In genomic region chr13:20053891-20054290, GRCh38 we compare ENCODE assay signal across 25 cellular contexts.
"Had no signal": no experiment of that assay in that cellular context is flagged by ENCODE, and none has a peak within 500 bp of the region (broad histone marks: within the 10 kb centered on the region; RNA-seq: fewer than 3 reads in every experiment).

No MANE protein-coding gene starts in this region.

- H3K9me3 Mint-ChIP-seq: mesothelial cell of epicardium; naive B cell; natural killer cell; stimulated activated effector memory CD8-positive, alpha-beta T cell treated with anti-CD3 and anti-CD28 coated beads, Interleukin-12 subunit alpha, Interleukin-12 subunit beta, amount 100 ng/mL, for 72 hours; stimulated activated naive CD8-positive, alpha-beta T cell treated with anti-CD3 and anti-CD28 coated beads, Interleukin-15, Interleukin-2, amounts not matched to agents 100 ng/mL and 50 ng/mL, for 24 hours had no signal

- H3K36me3 ChIP-seq: ovary, uterus had no signal

- H3K4me1 Mint-ChIP-seq: mesothelial cell of epicardium had no signal

- H3K27ac ChIP-seq: hepatocyte, ovary, right lobe of liver, skin epidermis, suprapubic skin, thoracic aorta, tibial artery, uterus had no signal

- DNase-seq: heart right ventricle; islet precursor cell; left ventricle myocardium inferior; mesendoderm; naive B cell; natural killer cell; ovary; right lobe of liver; stimulated activated CD4-positive, alpha-beta T cell treated with anti-CD3 and anti-CD28 coated beads, Interleukin-12 subunit alpha, Interleukin-12 subunit beta, amount 100 ng/mL, for 4 hours; stimulated activated CD4-positive, alpha-beta T cell treated with anti-CD3 and anti-CD28 coated beads, Interleukin-15, amount 100 ng/mL, for 24 hours; stimulated activated CD4-positive, alpha-beta T cell treated with anti-CD3 and anti-CD28 coated beads, Interleukin-2, amount 100 ng/mL, for 24 hours; stimulated activated CD4-positive, alpha-beta T cell treated with anti-CD3 and anti-CD28 coated beads, Interleukin-4, amount 100 ng/mL, for 1 hour; stimulated activated naive CD4-positive, alpha-beta T cell; tibial artery; uterus had no signal

- H3K27me3 ChIP-seq: heart right ventricle, hepatocyte, ovary, right atrium auricular region, right lobe of liver, suprapubic skin, tibial artery, uterus had no signal

- H3K9me3 ChIP-seq: heart right ventricle, left ventricle myocardium inferior, ovary, right atrium auricular region, right lobe of liver, suprapubic skin, thoracic aorta, tibial artery, uterus had no signal

- H3K27me3 Mint-ChIP-seq: naive B cell; progenitor cell of endocrine pancreas; stimulated activated naive CD8-positive, alpha-beta T cell treated with anti-CD3 and anti-CD28 coated beads, Interleukin-15, Interleukin-2, amounts not matched to agents 100 ng/mL and 50 ng/mL, for 24 hours had no signal

- H2AFZ ChIP-seq: hepatocyte had no signal

- ATAC-seq: natural killer cell; stimulated activated effector memory CD8-positive, alpha-beta T cell treated with anti-CD3 and anti-CD28 coated beads, Interleukin-12 subunit alpha, Interleukin-12 subunit beta, amount 100 ng/mL, for 72 hours had no signal

- H3K4me3 ChIP-seq: heart right ventricle, hepatocyte, left ventricle myocardium inferior, lung, ovary, right atrium auricular region, right lobe of liver, skin epidermis, suprapubic skin, thoracic aorta, tibial artery, uterus had no signal

- H3K27ac Mint-ChIP-seq: mesothelial cell of epicardium; naive B cell; natural killer cell; stimulated activated effector memory CD8-positive, alpha-beta T cell treated with anti-CD3 and anti-CD28 coated beads, Interleukin-12 subunit alpha, Interleukin-12 subunit beta, amount 100 ng/mL, for 72 hours; stimulated activated naive CD8-positive, alpha-beta T cell treated with anti-CD3 and anti-CD28 coated beads, Interleukin-15, Interleukin-2, amounts not matched to agents 100 ng/mL and 50 ng/mL, for 24 hours had no signal

- H3K4me3 Mint-ChIP-seq: mesothelial cell of epicardium; naive B cell; natural killer cell; stimulated activated effector memory CD8-positive, alpha-beta T cell treated with anti-CD3 and anti-CD28 coated beads, Interleukin-12 subunit alpha, Interleukin-12 subunit beta, amount 100 ng/mL, for 72 hours; stimulated activated naive CD8-positive, alpha-beta T cell treated with anti-CD3 and anti-CD28 coated beads, Interleukin-15, Interleukin-2, amounts not matched to agents 100 ng/mL and 50 ng/mL, for 24 hours had no signal

- H3K4me1 ChIP-seq: right lobe of liver, suprapubic skin, tibial artery, uterus had no signal

- H3K4me2 ChIP-seq: hepatocyte had no signal
